In genomic region chr20:38108438-38109024, GRCh38 we compare ENCODE assay signal across 14 cellular contexts. TPM values are rescaled to one million over a fixed set of nuclear protein-coding genes. Genes with fewer than 3 reads are reported as not detected.
A peak's percentile ranks its signal among the peaks of the same experiment; 100 is the strongest.
DNase-seq lines count a peak whose midpoint lies in the region; TF ChIP-seq lines count a peak whose summit lies in the region.
"Had no signal": no experiment of that assay in that cellular context is flagged by ENCODE, and none has a peak within 500 bp of the region (broad histone marks: within the 10 kb centered on the region; RNA-seq: fewer than 3 reads in every experiment).

No MANE protein-coding gene starts in this region.

- H3K9me3 ChIP-seq in esophagus muscularis mucosa, result no peaks in the 10 kb centered on the region
- no peaks in the 10 kb centered on the region for H3K9me3 ChIP-seq in muscle layer of colon (ENCODE audit: low read length)
- H3K9me3 ChIP-seq in uterus, result no peaks in the 10 kb centered on the region
- H3K9me3 ChIP-seq: HAP-1 had no signal

- peaks cover 4% of the 10 kb centered on the region for H3K4me1 Mint-ChIP-seq in activated CD4-positive, alpha-beta T cell treated with anti-CD3 and anti-CD28 coated beads, Interleukin-2, amount 10 ng/mL, durations not matched to agents 7 days and 5 days

- CTCF ChIA-PET in activated CD4-positive, alpha-beta T cell treated with anti-CD3 and anti-CD28 coated beads, Interleukin-2, amount 10 ng/mL, durations not matched to agents 7 days and 5 days (lab: Charles Lee), result no interaction called here

- POLR2A ChIA-PET in activated CD4-positive, alpha-beta T cell treated with anti-CD3 and anti-CD28 coated beads, Interleukin-2, amount 10 ng/mL, durations not matched to agents 7 days and 5 days (lab: Charles Lee), result no interaction called here

- H3K27me3 ChIP-seq in esophagus muscularis mucosa (no peaks in the 10 kb centered on the region), muscle layer of colon (ENCODE audit: control insufficient read depth in 1 of 2, insufficient read depth in 2 of 2, low read length in 2 of 2) (no peaks in the 10 kb centered on the region), uterus (no peaks in the 10 kb centered on the region)

- no peak for TF ChIP-seq CTCF in esophagus muscularis mucosa (IDR thresholded peaks at IDR 0.05)
- TF ChIP-seq CTCF in uterus (IDR thresholded peaks at IDR 0.05), result no peak
- no peak for TF ChIP-seq CTCF in GM20000 (IDR thresholded peaks at IDR 0.05; ENCODE audit: extremely low read depth, missing control alignments)

- no peaks in the 10 kb centered on the region for H3K27me3 Mint-ChIP-seq in activated CD4-positive, alpha-beta T cell treated with anti-CD3 and anti-CD28 coated beads, Interleukin-2, amount 10 ng/mL, durations not matched to agents 7 days and 5 days
- H3K27me3 Mint-ChIP-seq: activated B cell treated with CpG ODN at 0.5 μM for 24 hours had no signal

- H3K4me1 ChIP-seq in esophagus muscularis mucosa (peaks cover 36 to 42% (median 38%) of the 10 kb centered on the region in 4 donors), muscle layer of colon (ENCODE audit: insufficient read depth, low read length) (peaks cover 29% of the 10 kb centered on the region), uterus (peaks cover 11 to 17% of the 10 kb centered on the region in 2 donors)

- H3K36me3 ChIP-seq in esophagus muscularis mucosa, result no peaks in the 10 kb centered on the region
- H3K36me3 ChIP-seq in muscle layer of colon (ENCODE audit: insufficient read depth, low read length), result no peaks in the 10 kb centered on the region
- H3K36me3 ChIP-seq in uterus, result no peaks in the 10 kb centered on the region
- H3K36me3 ChIP-seq: HAP-1 had no signal

- TF ChIP-seq EP300 in esophagus muscularis mucosa (IDR thresholded peaks at IDR 0.05), result no peak

- no peaks in the 10 kb centered on the region for H3K36me3 Mint-ChIP-seq in activated CD4-positive, alpha-beta T cell treated with anti-CD3 and anti-CD28 coated beads, Interleukin-2, amount 10 ng/mL, durations not matched to agents 7 days and 5 days (ENCODE audit: low read depth)

- H3K9me3 Mint-ChIP-seq in activated CD4-positive, alpha-beta T cell treated with anti-CD3 and anti-CD28 coated beads, Interleukin-2, amount 10 ng/mL, durations not matched to agents 7 days and 5 days, result no peaks in the 10 kb centered on the region
- H3K9me3 Mint-ChIP-seq: activated B cell treated with CpG ODN at 0.5 μM for 24 hours had no signal

- TF ChIP-seq POLR2A in esophagus muscularis mucosa (IDR thresholded peaks at IDR 0.05; ENCODE audit: low read depth) (no peak), uterus (IDR thresholded peaks at IDR 0.05) (no peak)

- WGBS in esophagus muscularis mucosa, result 24% methylated on average over 4 of the region's 4 CpGs

- intact Hi-C loops in esophagus muscularis mucosa (cut with DNase I), result no loop called here
- intact Hi-C loops in uterus (cut with DNase I; ENCODE audit: low total_unique reads), result no loop called here

- H3K4me3 ChIP-seq in esophagus muscularis mucosa (no peak overlapping the region), muscle layer of colon (ENCODE audit: low read depth in 1 of 2, low read length in 2 of 2) (no peak overlapping the region), uterus (no peak overlapping the region)
- H3K4me3 ChIP-seq: HAP-1 had no signal

- H3K27ac ChIP-seq in esophagus muscularis mucosa (replicated peaks in 1 of 4), result peak overlapping the region; percentile 75 to 84 (median 78)
- peak overlapping the region; percentile 89 for H3K27ac ChIP-seq in muscle layer of colon (ENCODE audit: low read depth, low read length)
- peak overlapping the region; percentile 79 to 88 for H3K27ac ChIP-seq in uterus

- H3K4me3 Mint-ChIP-seq in activated CD4-positive, alpha-beta T cell treated with anti-CD3 and anti-CD28 coated beads, Interleukin-2, amount 10 ng/mL, durations not matched to agents 7 days and 5 days, result no peak overlapping the region
- H3K4me3 Mint-ChIP-seq: activated B cell treated with CpG ODN at 0.5 μM for 24 hours had no signal

- H3K27ac Mint-ChIP-seq in activated CD4-positive, alpha-beta T cell treated with anti-CD3 and anti-CD28 coated beads, Interleukin-2, amount 10 ng/mL, durations not matched to agents 7 days and 5 days, result no peak overlapping the region
- H3K27ac Mint-ChIP-seq: activated B cell treated with CpG ODN at 0.5 μM for 24 hours had no signal

- peak; percentile 4 for DNase-seq in activated CD4-positive, alpha-beta T cell treated with anti-CD3 and anti-CD28 coated beads, Interleukin-2, amount 10 ng/mL, durations not matched to agents 7 days and 5 days
- no peak for DNase-seq in activated CD4-positive, alpha-beta T cell treated with anti-CD3 and anti-CD28 coated beads for 4 hours
- DNase-seq in esophagus muscularis mucosa (ENCODE audit: extremely low spot score) (peak; percentile 91), uterus (peak; percentile 86 to 89), HuH-7.5 (ENCODE audit: low spot score) (no peak), GM20000 (ENCODE audit: low spot score) (no peak)
- no peak for DNase-seq in stimulated activated naive CD4-positive, alpha-beta T cell treated with Interleukin-2 at 50 U/mL for 16 hours (lab: John Stamatoyannopoulos, UW)
- DNase-seq: activated B cell treated with CpG ODN at 0.5 μM for 24 hours; activated gamma-delta T cell treated with Interleukin-2 at 50 U/mL for 16 hours; GF-D8; NCI-H1105 treated with DMSO at 0.1 percent for 48 hours; stimulated activated naive CD4-positive, alpha-beta T cell had no signal

- no peak overlapping the region for H3K9ac ChIP-seq in muscle layer of colon (ENCODE audit: low read length)

RNA-seq across cellular contexts. Expression of gene TGM2, which starts 56.5 kb away (rescaled TPM):
- total RNA-seq in activated CD4-positive, alpha-beta T cell treated with anti-CD3 and anti-CD28 coated beads, Interleukin-2, amount 10 ng/mL, durations not matched to agents 7 days and 5 days, result under 1 TPM; 0.07 to 0.21 TPM
- total RNA-seq in esophagus muscularis mucosa, result 100 to 1,000 TPM; 170 to 385 (median 212) TPM
- total RNA-seq in uterus, result 100 to 1,000 TPM; 136 to 639 (median 209) TPM

Comparison
In these comparisons a context has a peak if more than half of its experiments do, and no peak if none do; other contexts are left out.
1. DNase-seq: peak in activated CD4-positive, alpha-beta T cell treated with anti-CD3 and anti-CD28 coated beads, Interleukin-2, amount 10 ng/mL, durations not matched to agents 7 days and 5 days (single experiment), esophagus muscularis mucosa (single experiment) and uterus (2 of 2); none in activated CD4-positive, alpha-beta T cell treated with anti-CD3 and anti-CD28 coated beads for 4 hours (0 of 2), stimulated activated naive CD4-positive, alpha-beta T cell treated with Interleukin-2 at 50 U/mL for 16 hours (single experiment), HuH-7.5 (single experiment) and GM20000 (single experiment).
2. RNA of gene TGM2, which starts 56.5 kb away (total RNA-seq): 136 to 639 TPM in uterus and 170 to 385 TPM in esophagus muscularis mucosa; 0.07 to 0.21 TPM in activated CD4-positive, alpha-beta T cell treated with anti-CD3 and anti-CD28 coated beads, Interleukin-2, amount 10 ng/mL, durations not matched to agents 7 days and 5 days; every median in the first group is over 100 times any median in the second.
3. Peak in every context shown above with its lines, with median percentiles within 50 percentile points of each other: H3K27ac ChIP-seq.